Comparison of ENCODE assay signal across 18 cellular contexts in genomic region chr6:119834418-119834817, GRCh38.
DNase-seq lines count a peak whose midpoint lies in the region; ATAC-seq, FAIRE-seq and TF ChIP-seq lines count a peak whose summit lies in the region.
"Had no signal": no experiment of that assay in that cellular context is flagged by ENCODE, and none has a peak within 500 bp of the region (broad histone marks: within the 10 kb centered on the region; RNA-seq: fewer than 3 reads in every experiment).

No MANE protein-coding gene starts in this region.

- no peaks in the 10 kb centered on the region for H3K4me1 ChIP-seq in HEK293 (ENCODE audit: control insufficient read depth, insufficient read depth, low read length)
- H3K4me1 ChIP-seq in PC-9 (replicated peaks; ENCODE audit: insufficient read depth) = peaks cover 46% of the 10 kb centered on the region

- CTCF ChIA-PET in HEK293 (lab: Yijun Ruan, JAX) (interaction anchor here (0.6 kb wide), 1 partner anchor 1621 kb away, joined by 5 read pairs; no protein-coding TSS in a partner anchor), PC-9 (lab: Charles Lee) (no interaction called here)

- TF ChIP-seq CTCF in HEK293 (tag by site-specific recombination; IDR thresholded peaks at IDR 0.05) = no peak
- TF ChIP-seq CTCF in PC-9 (conservative IDR thresholded peaks at IDR 0.05) = no peak
- no peak for TF ChIP-seq CTCF in bronchial epithelial cell (IDR thresholded peaks at IDR 0.05; ENCODE audit: insufficient read depth, low read length, severe bottlenecking)
- TF ChIP-seq CTCF in fibroblast of mammary gland (conservative IDR thresholded peaks at IDR 0.05; ENCODE audit: control insufficient read depth, insufficient read depth, low read depth, low read length) = no peak

- H3K79me2 ChIP-seq in PC-9 (ENCODE audit: low read depth) = no peaks in the 10 kb centered on the region

- no peaks in the 10 kb centered on the region for H4K20me1 ChIP-seq in PC-9 (ENCODE audit: insufficient read depth)
- H4K20me1 ChIP-seq: BLaER1 had no signal

- no peak for FAIRE-seq in bronchial epithelial cell (lab: Jason Lieb, UNC)
- FAIRE-seq: GM12878, GM18507, K562 had no signal

- H2AFZ ChIP-seq in PC-9 = no peak overlapping the region
- H2AFZ ChIP-seq: GM23338 had no signal

- H3K27ac ChIP-seq in HEK293 (ENCODE audit: extremely low read depth, low read depth, low read length) (no peak overlapping the region), PC-9 (peak overlapping the region; percentile 47)
- H3K27ac ChIP-seq: BLaER1, HL-60 had no signal

- H3K36me3 ChIP-seq in HEK293 (ENCODE audit: control insufficient read depth in 2 of 2, insufficient read depth in 1 of 2, low read length in 2 of 2) = no peaks in the 10 kb centered on the region
- H3K36me3 ChIP-seq in PC-9 (ENCODE audit: low read depth) = no peaks in the 10 kb centered on the region
- no peaks in the 10 kb centered on the region for H3K36me3 ChIP-seq in bronchial epithelial cell (ENCODE audit: control insufficient read depth, insufficient read depth, low read length)
- H3K36me3 ChIP-seq: BLaER1 had no signal

- no peaks in the 10 kb centered on the region for H3K9me3 Mint-ChIP-seq in T-helper 2 cell treated with Interferon-gamma antibody and Interleukin-4, amounts not matched to agents 5 μg/mL and 100 μg/mL, for 36 hours
- H3K9me3 Mint-ChIP-seq: GM23338 had no signal

- H3K9me3 ChIP-seq in HEK293 (ENCODE audit: control insufficient read depth, insufficient read depth, low read depth, low read length) = no peaks in the 10 kb centered on the region
- H3K9me3 ChIP-seq in PC-9 (ENCODE audit: insufficient read depth, low read depth) = 0 out of 2 replicates have a peak, but pooled peaks cover 8% of the 10 kb centered on the region
- H3K9me3 ChIP-seq: BLaER1 had no signal

- DNase-seq in PC-9 (peak in 1 of 2 experiments; percentile 87), bronchial epithelial cell (ENCODE audit: low read depth) (peak; percentile 86), fibroblast of mammary gland (ENCODE audit: low read depth) (peak; percentile 5), GF-D8 (lab: John Stamatoyannopoulos, UW) (no peak), CD1c-positive myeloid dendritic cell (ENCODE audit: extremely low spot score) (no peak)
- DNase-seq in T-helper 2 cell treated with Interferon-gamma antibody and Interleukin-4, amounts not matched to agents 5 μg/mL and 100 μg/mL, for 36 hours (ENCODE audit: low spot score) = no peak
- DNase-seq: Calu3; CD4-positive, CD25-positive, alpha-beta regulatory T cell; DMS 273 treated with DMSO at 0.1 percent for 48 hours; H7 had no signal

- H3K4me3 ChIP-seq in HEK293 (ENCODE audit: low read depth, low read length) (no peak overlapping the region), PC-9 (no peak overlapping the region), bronchial epithelial cell (ENCODE audit: low read depth, low read length) (no peak overlapping the region), fibroblast of mammary gland (ENCODE audit: control insufficient read depth, low read depth, low read length) (no peak overlapping the region)
- H3K4me3 ChIP-seq: BLaER1, GM12878, GM23338, K562 had no signal

- no peaks in the 10 kb centered on the region for H3K4me1 Mint-ChIP-seq in T-helper 2 cell treated with Interferon-gamma antibody and Interleukin-4, amounts not matched to agents 5 μg/mL and 100 μg/mL, for 36 hours (ENCODE audit: low read depth)
- H3K4me1 Mint-ChIP-seq: CD4-positive, CD25-positive, alpha-beta regulatory T cell had no signal

- no peaks in the 10 kb centered on the region for H3K27me3 Mint-ChIP-seq in T-helper 2 cell treated with Interferon-gamma antibody and Interleukin-4, amounts not matched to agents 5 μg/mL and 100 μg/mL, for 36 hours (ENCODE audit: low read depth)

- H3K4me3 Mint-ChIP-seq in T-helper 2 cell treated with Interferon-gamma antibody and Interleukin-4, amounts not matched to agents 5 μg/mL and 100 μg/mL, for 36 hours = no peak overlapping the region
- H3K4me3 Mint-ChIP-seq: CD4-positive, CD25-positive, alpha-beta regulatory T cell; GM23338 had no signal

- BruUV-seq in PC-9 (replicated peaks; lab: Mats Ljungman, UMichigan) = no TSS peak

- H3K4me2 ChIP-seq in PC-9 = peak overlapping the region; percentile 13
- H3K4me2 ChIP-seq: BLaER1, GM23338 had no signal

- H3K27me3 ChIP-seq in PC-9 (ENCODE audit: insufficient read depth, low read depth) (no peaks in the 10 kb centered on the region), bronchial epithelial cell (ENCODE audit: control insufficient read depth, insufficient read depth, low read length) (no peaks in the 10 kb centered on the region)
- H3K27me3 ChIP-seq: BLaER1 had no signal

- intact Hi-C loops in PC-9 (cut with micrococcal nuclease; ENCODE audit: unreplicated experiment) = loop anchor here (10.0 kb wide), 1 partner anchor 210 kb away; no protein-coding TSS in a partner anchor

- no peaks in the 10 kb centered on the region for H3K9me2 ChIP-seq in PC-9 (ENCODE audit: insufficient read depth)

- POLR2A ChIA-PET in HEK293 (lab: Yijun Ruan, JAX) (no interaction called here), PC-9 (lab: Charles Lee; ENCODE audit: unreplicated experiment) (no interaction called here)

- no peak for ATAC-seq in HG02678 (IDR thresholded peaks at IDR 0.05; ENCODE audit: unreplicated experiment)
- ATAC-seq: GM12878, GM23338, K562 had no signal

- no peak overlapping the region for H3K27ac Mint-ChIP-seq in T-helper 2 cell treated with Interferon-gamma antibody and Interleukin-4, amounts not matched to agents 5 μg/mL and 100 μg/mL, for 36 hours
- H3K27ac Mint-ChIP-seq: CD4-positive, CD25-positive, alpha-beta regulatory T cell; GM23338 had no signal

- no peaks in the 10 kb centered on the region for H3K36me3 Mint-ChIP-seq in T-helper 2 cell treated with Interferon-gamma antibody and Interleukin-4, amounts not matched to agents 5 μg/mL and 100 μg/mL, for 36 hours (ENCODE audit: low read depth)
- H3K36me3 Mint-ChIP-seq: CD4-positive, CD25-positive, alpha-beta regulatory T cell had no signal

- H3F3A ChIP-seq in PC-9 (ENCODE audit: insufficient read depth, low read depth) = peaks cover 5% of the 10 kb centered on the region; the same call in 1 of the 2 replicates

TF ChIP-seq in HEK293, 187 proteins besides CTCF, POLR2A, EP300 and RAD21:
- TF ChIP-seq ATF2 (tag by site-specific recombination; IDR thresholded peaks at IDR 0.05; ENCODE audit: low read depth) (peak; percentile 41; the same call in 1 of the 2 replicates), ZNF26 (tag by site-specific recombination; IDR thresholded peaks at IDR 0.05) (no peak), ZNF223 (tag by site-specific recombination; IDR thresholded peaks at IDR 0.05) (no peak), ZNF394 (tag by site-specific recombination; IDR thresholded peaks at IDR 0.05; ENCODE audit: borderline replicate concordance) (no peak), ZNF600 (tag by site-specific recombination; IDR thresholded peaks at IDR 0.05) (no peak), GLI4 (tag by site-specific recombination; IDR thresholded peaks at IDR 0.05) (no peak), PBX3 (CRISPR knock-in tag; IDR thresholded peaks at IDR 0.05) (no peak)

Comparison
In these comparisons a context has a peak if more than half of its experiments do, and no peak if none do; other contexts are left out.
1. DNase-seq: peak in bronchial epithelial cell (single experiment) and fibroblast of mammary gland (single experiment); none in GF-D8 (single experiment), T-helper 2 cell treated with Interferon-gamma antibody and Interleukin-4, amounts not matched to agents 5 μg/mL and 100 μg/mL, for 36 hours (single experiment) and CD1c-positive myeloid dendritic cell (single experiment).